Comparison of ENCODE assay signal across 13 cellular contexts in genomic region chr12:120258323-120258896, GRCh38. TPM values are rescaled to one million over a fixed set of nuclear protein-coding genes. Genes with fewer than 3 reads are reported as not detected.
DNase-seq lines count a peak whose midpoint lies in the region; ATAC-seq, FAIRE-seq and TF ChIP-seq lines count a peak whose summit lies in the region.
"Had no signal": no experiment of that assay in that cellular context is flagged by ENCODE, and none has a peak within 500 bp of the region (broad histone marks: within the 10 kb centered on the region; RNA-seq: fewer than 3 reads in every experiment).

No MANE protein-coding gene starts in this region.

- no peak for ATAC-seq in IMR-90 (ENCODE audit: low read depth)
- ATAC-seq in GM21737 (IDR thresholded peaks at IDR 0.05; ENCODE audit: unreplicated experiment) = no peak

- intact Hi-C loops in IMR-90 (cut with micrococcal nuclease) = no loop called here

- H3K56ac ChIP-seq in IMR-90 (ENCODE audit: extremely low read depth, insufficient read depth, low read length) = no peak overlapping the region
- H3K56ac ChIP-seq in H1 (replicated peaks; ENCODE audit: insufficient read length, low read depth, low read length) = no peak overlapping the region

- H3K79me1 ChIP-seq in IMR-90 (ENCODE audit: low read depth in 1 of 2, low read length in 2 of 2) = peaks cover 0 to 58% of the 10 kb centered on the region in 2 experiments; a peak in 2 of 4 replicates
- H3K79me1 ChIP-seq in H1 (ENCODE audit: low read depth, low read length) = peaks cover 22% of the 10 kb centered on the region

- POLR2A ChIA-PET in IMR-90 (lab: Charles Lee; ENCODE audit: unreplicated experiment) (interaction anchor here (1.0 kb wide), 1 partner anchor 9 kb away, joined by 5 read pairs; no protein-coding TSS in a partner anchor), H1 (lab: Charles Lee; ENCODE audit: partially characterized antibody) (interaction anchor here (0.8 to 88.3 kb wide), 3 partner anchors 9 to 44 kb away, joined by 3 to 4270 read pairs (median 4270); partner anchors contain the start of genes GCN1, PXN, RNU4-1 and RNU4-2)

- FAIRE-seq in H1 (lab: Jason Lieb, UNC) = no peak
- FAIRE-seq: endometrium had no signal

- H3K79me2 ChIP-seq in H1 (ENCODE audit: control insufficient read depth in 1 of 2, insufficient read depth in 2 of 2, low read length in 2 of 2) (peaks cover 19 to 81% of the 10 kb centered on the region in 2 experiments), osteoblast (ENCODE audit: insufficient read depth, low read length) (peaks cover 95% of the 10 kb centered on the region)

- H3K18ac ChIP-seq in IMR-90 (ENCODE audit: low read depth, low read length) = no peak overlapping the region
- no peak overlapping the region for H3K18ac ChIP-seq in H1 (ENCODE audit: extremely low read depth, low read length)

- H3K23ac ChIP-seq in IMR-90 (ENCODE audit: low read depth, low read length) = peak overlapping the region; percentile 80
- H3K23ac ChIP-seq in H1 (ENCODE audit: insufficient read length) = no peak overlapping the region

- H3K4me3 ChIP-seq in IMR-90 (ENCODE audit: insufficient read depth, low read depth, low read length) (no peak overlapping the region), H1 (ENCODE audit: extremely low read depth in 1 of 4, insufficient read depth in 2 of 4, low read depth in 3 of 4, low read length in 4 of 4) (no peak overlapping the region), osteoblast (ENCODE audit: insufficient read depth, low read length) (no peak overlapping the region)
- H3K4me3 ChIP-seq: SJCRH30 had no signal

- TF ChIP-seq CTCF in C4-2B (conservative IDR thresholded peaks at IDR 0.05) (no peak), IMR-90 (conservative IDR thresholded peaks at IDR 0.05; ENCODE audit: low read depth, low read length) (no peak), H1 (IDR thresholded peaks at IDR 0.05; ENCODE audit: control extremely low read depth in 1 of 3, insufficient read depth in 1 of 3, low read depth in 1 of 3, low read length in 3 of 3) (no peak), osteoblast (IDR thresholded peaks at IDR 0.05; ENCODE audit: extremely low read depth, low read depth, low read length) (no peak)

- H2BK20ac ChIP-seq in IMR-90 (ENCODE audit: low read depth, low read length) (no peak overlapping the region; the same call in 1 of the 2 replicates), H1 (ENCODE audit: low read length) (no peak overlapping the region)

- peak overlapping the region; percentile 83 for H2AK9ac ChIP-seq in IMR-90 (replicated peaks; ENCODE audit: low read depth, low read length, poor library complexity)

- H2AFZ ChIP-seq in IMR-90 (replicated peaks; ENCODE audit: low read length, poor library complexity) (no peak overlapping the region), H1 (ENCODE audit: low read length) (no peak overlapping the region), osteoblast (ENCODE audit: low read length) (no peak overlapping the region)

- dilution Hi-C loops in IMR-90 (cut with HindIII; ENCODE audit: low sequenced_read_pairs, unreplicated experiment) = no loop called here

- H4K20me1 ChIP-seq in IMR-90 (ENCODE audit: insufficient read depth, low read length) (peaks cover 81% of the 10 kb centered on the region), H1 (replicated peaks in 1 of 2; ENCODE audit: control insufficient read depth in 1 of 2, insufficient read depth in 2 of 2, low read length in 2 of 2) (peaks cover 8 to 13% of the 10 kb centered on the region in 2 experiments), osteoblast (ENCODE audit: insufficient read depth, low read length) (peaks cover 54% of the 10 kb centered on the region)

- WGBS in IMR-90 (ENCODE audit: extremely low coverage in 2 of 2, insufficient read length in 1 of 2), 2 experiments = 90% methylated on average over 2 of the region's 5 CpGs; no CpG with 5 or more reads in 1 of the 2 experiments
- WGBS in H1 (ENCODE audit: extremely low coverage in 1 of 2, insufficient coverage in 1 of 2, insufficient read length in 1 of 2, insufficient replicate concordance in 2 of 2, low coverage in 1 of 2, low lambda C conversion rate in 2 of 2, missing lambda C conversion rate in 1 of 2), 2 experiments = 91% methylated on average over 5 of the region's 5 CpGs; no CpG with 5 or more reads in 1 of the 2 experiments

- no peak overlapping the region for H4K5ac ChIP-seq in IMR-90 (ENCODE audit: low read depth, low read length)
- H4K5ac ChIP-seq in H1 (ENCODE audit: insufficient read length, low read depth, low read length) = no peak overlapping the region

- peak overlapping the region; percentile 28 for H2BK5ac ChIP-seq in IMR-90 (ENCODE audit: low read depth, low read length, poor library complexity, severe bottlenecking)
- H2BK5ac ChIP-seq in H1 (ENCODE audit: low read depth, low read length) = peak overlapping the region; percentile 83; the same call in 1 of the 2 replicates

- no peak for TF ChIP-seq POLR2A in IMR-90 (IDR thresholded peaks at IDR 0.05; ENCODE audit: low read depth, low read length)
- TF ChIP-seq POLR2A in H1 (IDR thresholded peaks at IDR 0.05; ENCODE audit: control extremely low read depth in 1 of 2, low read depth in 2 of 2, low read length in 2 of 2) = no peak

- H3K23me2 ChIP-seq in H1 (ENCODE audit: low read depth, low read length) = no peaks in the 10 kb centered on the region

- H3K4me1 ChIP-seq in IMR-90 (ENCODE audit: control insufficient read depth, insufficient read depth, low read length) (peaks cover 36% of the 10 kb centered on the region), H1 (replicated peaks in 1 of 4; ENCODE audit: control insufficient read depth in 3 of 4, insufficient read depth in 4 of 4, low read length in 3 of 4) (peaks cover 10 to 25% (median 17%) of the 10 kb centered on the region in 4 experiments), osteoblast (ENCODE audit: insufficient read depth, low read length) (peaks cover 55% of the 10 kb centered on the region)

- no TSS peak for BruUV-seq in IMR-90 (replicated peaks; lab: Mats Ljungman, UMichigan)

- H3K4me2 ChIP-seq in IMR-90 (ENCODE audit: low read depth, low read length) = no peak overlapping the region
- H3K4me2 ChIP-seq in H1 (ENCODE audit: insufficient read depth in 1 of 2, low read depth in 2 of 2, low read length in 2 of 2) = no peak overlapping the region; a peak in 1 of 4 replicates
- peak overlapping the region; percentile 54 for H3K4me2 ChIP-seq in osteoblast (ENCODE audit: insufficient read depth, low read length)

- H3K27me3 ChIP-seq in IMR-90 (ENCODE audit: control insufficient read depth, insufficient read depth, low read length) (no peaks in the 10 kb centered on the region), H1 (replicated peaks in 1 of 4; ENCODE audit: control insufficient read depth in 3 of 4, extremely low read depth in 1 of 4, insufficient read depth in 3 of 4, low read length in 3 of 4) (no peaks in the 10 kb centered on the region), osteoblast (ENCODE audit: insufficient read depth, low read length) (no peaks in the 10 kb centered on the region)
- H3K27me3 ChIP-seq: SJCRH30 had no signal

- H3K9ac ChIP-seq in IMR-90 (ENCODE audit: low read depth, low read length) = no peak overlapping the region
- H3K9ac ChIP-seq in H1 (replicated peaks in 1 of 4; ENCODE audit: extremely low read depth in 1 of 4, low read depth in 3 of 4, low read length in 3 of 4) = no peak overlapping the region

- peak overlapping the region in 1 of 2 experiments; percentile 2; a peak in 1 of 4 replicates for H4K8ac ChIP-seq in IMR-90 (ENCODE audit: low read depth in 2 of 2, low read length in 2 of 2)
- H4K8ac ChIP-seq in H1 (ENCODE audit: extremely low read depth, insufficient read depth, low read length) = peak overlapping the region; percentile 64; the same call in 1 of the 2 replicates

- H3K36me3 ChIP-seq in IMR-90 (ENCODE audit: control insufficient read depth, insufficient read depth, low read length) = peaks cover 12% of the 10 kb centered on the region
- no peaks in the 10 kb centered on the region for H3K36me3 ChIP-seq in H1 (ENCODE audit: control insufficient read depth in 2 of 4, insufficient read depth in 4 of 4, low read length in 3 of 4)
- peaks cover 15% of the 10 kb centered on the region for H3K36me3 ChIP-seq in osteoblast (ENCODE audit: insufficient read depth, low read length)

- H2BK12ac ChIP-seq in H1 (ENCODE audit: low read depth, low read length) = 0 out of 2 replicates have a peak overlapping the region, but pooled peaks have one; percentile 39

- H2BK15ac ChIP-seq in IMR-90 (ENCODE audit: low read depth, low read length) (no peak overlapping the region), H1 (ENCODE audit: low read length) (peak overlapping the region; percentile 61; the same call in 1 of the 2 replicates)

- DNase-seq in IMR-90 = no peak
- no peak for DNase-seq in H1 (ENCODE audit: low read depth in 1 of 2, low spot score in 2 of 2)
- DNase-seq in osteoblast (ENCODE audit: insufficient read length, low spot score, missing footprints) = no peak
- DNase-seq in mesenteric fat pad (ENCODE audit: low spot score) = no peak
- no peak for DNase-seq in superior temporal gyrus (ENCODE audit: extremely low spot score)
- no peak for DNase-seq in DMS114 treated with DMSO at 0.1 percent for 48 hours (lab: John Stamatoyannopoulos, UW; ENCODE audit: unreplicated experiment)
- DNase-seq: NCI-H446, SJCRH30 had no signal

- H2AK5ac ChIP-seq in IMR-90 (ENCODE audit: low read depth, low read length) = peak overlapping the region; percentile 71; the same call in 1 of the 2 replicates
- H2AK5ac ChIP-seq in H1 (ENCODE audit: low read depth, low read length) = no peak overlapping the region

- H2BK120ac ChIP-seq in IMR-90 (ENCODE audit: low read depth, low read length) (no peak overlapping the region), H1 (replicated peaks; ENCODE audit: low read depth, low read length) (no peak overlapping the region)

- no peak overlapping the region for H4K91ac ChIP-seq in IMR-90 (ENCODE audit: insufficient read depth, low read depth, low read length)
- no peak overlapping the region for H4K91ac ChIP-seq in H1 (replicated peaks; ENCODE audit: insufficient read length, low read length)

- CTCF ChIA-PET in IMR-90 (lab: Yijun Ruan, JAX) = interaction anchor here (1.1 to 2.4 kb wide), 3 partner anchors 12 to 30 kb away, joined by 4 to 12 read pairs (median 8); no protein-coding TSS in a partner anchor
- CTCF ChIA-PET in H1 (lab: Charles Lee; ENCODE audit: partially characterized antibody) = interaction anchor here (1.9 to 34.8 kb wide), 3 partner anchors 8 to 34 kb away, joined by 21 to 930 read pairs (median 741); partner anchors contain the start of gene PXN

- TF ChIP-seq RAD21 in IMR-90 (IDR thresholded peaks at IDR 0.05; ENCODE audit: low read length) = no peak
- no peak for TF ChIP-seq RAD21 in H1 (IDR thresholded peaks at IDR 0.05 in 1 of 2, conservative IDR thresholded peaks at IDR 0.05 in 1 of 2; ENCODE audit: low read depth in 2 of 2, low read length in 2 of 2)

- H3K27ac ChIP-seq in C4-2B (peak overlapping the region; percentile 71; the same call in 1 of the 2 replicates), IMR-90 (ENCODE audit: insufficient read depth, low read length) (peak overlapping the region; percentile 13; the same call in 1 of the 2 replicates), H1 (ENCODE audit: low read depth, low read length) (no peak overlapping the region), osteoblast (ENCODE audit: low read depth, low read length) (peak overlapping the region; percentile 87)
- H3K27ac ChIP-seq: SJCRH30 had no signal

- TF ChIP-seq EP300 in H1 (IDR thresholded peaks at IDR 0.05; ENCODE audit: borderline replicate concordance in 1 of 2, low read depth in 2 of 2, low read length in 2 of 2) = no peak

- H3K9me3 ChIP-seq in IMR-90 (ENCODE audit: control insufficient read depth, insufficient read depth, low read length) = no peaks in the 10 kb centered on the region
- H3K9me3 ChIP-seq in H1 (ENCODE audit: insufficient read depth in 2 of 2, low read depth in 1 of 2, low read length in 1 of 2) = no peaks in the 10 kb centered on the region
- H3K9me3 ChIP-seq in osteoblast (ENCODE audit: low read depth, low read length) = no peaks in the 10 kb centered on the region
- H3K9me3 ChIP-seq: SJCRH30 had no signal

- H3K9me1 ChIP-seq in IMR-90 (ENCODE audit: insufficient read depth, low read length) = peaks cover 47% of the 10 kb centered on the region

- in situ Hi-C loops in IMR-90 (cut with MboI; ENCODE audit: low sequenced_read_pairs) = no loop called here

- H3K14ac ChIP-seq in IMR-90 (replicated peaks; ENCODE audit: low read depth, low read length) (peak overlapping the region; percentile 80; the same call in 1 of the 2 replicates), H1 (ENCODE audit: insufficient read length) (no peak overlapping the region)

- peak overlapping the region; percentile 52 for H3K4ac ChIP-seq in IMR-90 (ENCODE audit: low read depth, low read length)
- no peak overlapping the region for H3K4ac ChIP-seq in H1 (replicated peaks; ENCODE audit: insufficient read length, low read depth, low read length)

RNA-seq across cellular contexts. Expression of gene PXN, which starts 7.1 kb away (rescaled TPM):
- total RNA-seq in IMR-90 (2012; rRNA removed) = 33.9 and 46.6 TPM in 2 replicates
- polyA plus RNA-seq in IMR-90 (2012; rRNA removed) = 134 and 139 TPM in 2 replicates
- 104 and 123 TPM in 2 replicates for polyA plus RNA-seq in IMR-90 (2012; cell fraction: cytosol; rRNA removed)
- polyA plus RNA-seq in IMR-90 (2012; cell fraction: nucleus; rRNA removed; ENCODE audit: low replicate concordance) = 210 and 333 TPM in 2 replicates
- total RNA-seq in H1 (2021; fragmentation: NEBNext Ultra II Directional; extraction: Animal tissue kit (Norgen Biotek cat#: 25700)) = 105 and 109 TPM in 2 replicates
- polyA plus RNA-seq in H1 (2011; rRNA removed) = 51.0 and 89.2 TPM in 2 replicates
- polyA plus RNA-seq in H1 (2011; cell fraction: cytosol; rRNA removed) = 29.0 TPM
- polyA plus RNA-seq in H1 (2011; cell fraction: nucleus; rRNA removed) = 80.4 TPM
- polyA plus RNA-seq in H1 (2012, experiment 1 of 2) = 58.2 to 73.1 TPM (median 70.3 TPM) in 4 replicates
- polyA plus RNA-seq in H1 (2012, experiment 2 of 2) = 83.1 TPM
- 88.7 TPM for polyA plus RNA-seq in H1 (2013, experiment 1 of 2)
- 91.0 TPM for polyA plus RNA-seq in H1 (2013, experiment 2 of 2)
- 45.0 and 62.0 TPM in 2 replicates for polyA minus RNA-seq in H1 (2011; rRNA and poly(A)+ RNA removed)
- 30.5 TPM for polyA minus RNA-seq in H1 (2011; cell fraction: cytosol; rRNA and poly(A)+ RNA removed)
- 33.2 TPM for polyA minus RNA-seq in H1 (2011; cell fraction: nucleus; rRNA and poly(A)+ RNA removed)
- 41.6 and 46.3 TPM in 2 replicates for total RNA-seq in osteoblast
- 123 TPM for total RNA-seq in mesenteric fat pad

RNA-seq across cellular contexts. Expression of gene RNU4-2, which starts 33.3 kb away (rescaled TPM):
- total RNA-seq in IMR-90 (2012; rRNA removed) (under 0.01 TPM in 2 replicates), osteoblast (under 0.01 TPM in 2 replicates), mesenteric fat pad (7,466 TPM)
- polyA plus RNA-seq in IMR-90 (2012; rRNA removed) (not detected in 2 replicates), H1 (2011; rRNA removed) (under 0.01 TPM in 2 replicates)
- not detected in 2 replicates for polyA plus RNA-seq in IMR-90 (2012; cell fraction: cytosol; rRNA removed)
- not detected in 2 replicates for polyA plus RNA-seq in IMR-90 (2012; cell fraction: nucleus; rRNA removed; ENCODE audit: low replicate concordance)
- 1,112 and 1,388 TPM in 2 replicates for total RNA-seq in H1 (2021; fragmentation: NEBNext Ultra II Directional; extraction: Animal tissue kit (Norgen Biotek cat#: 25700))
- under 0.01 TPM for polyA plus RNA-seq in H1 (2011; cell fraction: cytosol; rRNA removed)
- polyA plus RNA-seq in H1 (2011; cell fraction: nucleus; rRNA removed) = under 0.01 TPM
- polyA plus RNA-seq in H1 (2012, experiment 1 of 2) = 129 to 168 TPM in 2 of 4 replicates, not detected in the others
- not detected for polyA plus RNA-seq in H1 (2012, experiment 2 of 2)
- not detected for polyA plus RNA-seq in H1 (2013, experiment 1 of 2)
- not detected for polyA plus RNA-seq in H1 (2013, experiment 2 of 2)
- polyA minus RNA-seq in H1 (2011; rRNA and poly(A)+ RNA removed) = 15,221 and 27,096 TPM in 2 replicates
- 41,377 TPM for polyA minus RNA-seq in H1 (2011; cell fraction: cytosol; rRNA and poly(A)+ RNA removed)
- polyA minus RNA-seq in H1 (2011; cell fraction: nucleus; rRNA and poly(A)+ RNA removed) = under 0.01 TPM
- total RNA-seq: myocyte, SJCRH30 had no signal
- polyA plus RNA-seq: adipose tissue had no signal

RNA-seq across cellular contexts. Expression of gene RNU4-1, which starts 34.6 kb away (rescaled TPM):
- total RNA-seq in IMR-90 (2012; rRNA removed) (under 0.01 TPM in 2 replicates), osteoblast (under 0.01 TPM in 2 replicates), mesenteric fat pad (976 TPM)
- polyA plus RNA-seq in IMR-90 (2012; rRNA removed) (not detected in 2 replicates), H1 (2011; rRNA removed) (under 0.01 TPM in 2 replicates)
- not detected in 2 replicates for polyA plus RNA-seq in IMR-90 (2012; cell fraction: cytosol; rRNA removed)
- not detected in 2 replicates for polyA plus RNA-seq in IMR-90 (2012; cell fraction: nucleus; rRNA removed; ENCODE audit: low replicate concordance)
- total RNA-seq in H1 (2021; fragmentation: NEBNext Ultra II Directional; extraction: Animal tissue kit (Norgen Biotek cat#: 25700)) = 1,424 and 1,786 TPM in 2 replicates
- polyA plus RNA-seq in H1 (2011; cell fraction: cytosol; rRNA removed) = under 0.01 TPM
- polyA plus RNA-seq in H1 (2011; cell fraction: nucleus; rRNA removed) = under 0.01 TPM
- 269 to 479 TPM in 2 of 4 replicates, not detected in the others for polyA plus RNA-seq in H1 (2012, experiment 1 of 2)
- polyA plus RNA-seq in H1 (2012, experiment 2 of 2) = not detected
- not detected for polyA plus RNA-seq in H1 (2013, experiment 1 of 2)
- not detected for polyA plus RNA-seq in H1 (2013, experiment 2 of 2)
- 17,972 and 34,273 TPM in 2 replicates for polyA minus RNA-seq in H1 (2011; rRNA and poly(A)+ RNA removed)
- polyA minus RNA-seq in H1 (2011; cell fraction: cytosol; rRNA and poly(A)+ RNA removed) = 67,273 TPM
- polyA minus RNA-seq in H1 (2011; cell fraction: nucleus; rRNA and poly(A)+ RNA removed) = under 0.01 TPM
- total RNA-seq: myocyte had no signal
- polyA plus RNA-seq: adipose tissue had no signal

RNA-seq across cellular contexts. Expression of gene SIRT4, which starts 43.7 kb away (rescaled TPM):
- 0.83 and 2.0 TPM in 2 replicates for total RNA-seq in IMR-90 (2012; rRNA removed)
- polyA plus RNA-seq in IMR-90 (2012; rRNA removed) = 0.56 and 0.87 TPM in 2 replicates
- 0.99 and 1.2 TPM in 2 replicates for polyA plus RNA-seq in IMR-90 (2012; cell fraction: cytosol; rRNA removed)
- polyA plus RNA-seq in IMR-90 (2012; cell fraction: nucleus; rRNA removed; ENCODE audit: low replicate concordance) = 0.61 and 0.79 TPM in 2 replicates
- total RNA-seq in H1 (2021; fragmentation: NEBNext Ultra II Directional; extraction: Animal tissue kit (Norgen Biotek cat#: 25700)) = 2.3 and 4.1 TPM in 2 replicates
- 2.7 and 3.8 TPM in 2 replicates for polyA plus RNA-seq in H1 (2011; rRNA removed)
- polyA plus RNA-seq in H1 (2011; cell fraction: cytosol; rRNA removed) = 4.1 TPM
- polyA plus RNA-seq in H1 (2011; cell fraction: nucleus; rRNA removed) = 3.0 TPM
- 2.8 to 5.4 TPM (median 4.4 TPM) in 4 replicates for polyA plus RNA-seq in H1 (2012, experiment 1 of 2)
- polyA plus RNA-seq in H1 (2012, experiment 2 of 2) = 3.1 TPM
- polyA plus RNA-seq in H1 (2013, experiment 1 of 2) = 1.4 TPM
- 2.1 TPM for polyA plus RNA-seq in H1 (2013, experiment 2 of 2)
- polyA minus RNA-seq in H1 (2011; rRNA and poly(A)+ RNA removed) = 2.5 and 3.1 TPM in 2 replicates
- polyA minus RNA-seq in H1 (2011; cell fraction: cytosol; rRNA and poly(A)+ RNA removed) = 1.9 TPM
- polyA minus RNA-seq in H1 (2011; cell fraction: nucleus; rRNA and poly(A)+ RNA removed) = 1.4 TPM
- total RNA-seq in osteoblast = 1.1 and 1.2 TPM in 2 replicates
- total RNA-seq in mesenteric fat pad = 1.6 TPM

RNA-seq across cellular contexts. Expression of gene RPLP0, which starts 57.5 kb away (rescaled TPM):
- total RNA-seq in IMR-90 (2012; rRNA removed) (4,496 and 5,401 TPM in 2 replicates), osteoblast (2,042 and 2,075 TPM in 2 replicates), mesenteric fat pad (1,415 TPM)
- polyA plus RNA-seq in IMR-90 (2012; rRNA removed) (5,590 and 6,356 TPM in 2 replicates), H1 (2011; rRNA removed) (8,838 and 10,765 TPM in 2 replicates)
- polyA plus RNA-seq in IMR-90 (2012; cell fraction: cytosol; rRNA removed) = 2,244 and 4,987 TPM in 2 replicates
- 1,556 and 2,037 TPM in 2 replicates for polyA plus RNA-seq in IMR-90 (2012; cell fraction: nucleus; rRNA removed; ENCODE audit: low replicate concordance)
- 2,987 and 3,029 TPM in 2 replicates for total RNA-seq in H1 (2021; fragmentation: NEBNext Ultra II Directional; extraction: Animal tissue kit (Norgen Biotek cat#: 25700))
- 10,357 TPM for polyA plus RNA-seq in H1 (2011; cell fraction: cytosol; rRNA removed)
- polyA plus RNA-seq in H1 (2011; cell fraction: nucleus; rRNA removed) = 6,829 TPM
- 4,444 to 5,241 TPM (median 4,665 TPM) in 4 replicates for polyA plus RNA-seq in H1 (2012, experiment 1 of 2)
- polyA plus RNA-seq in H1 (2012, experiment 2 of 2) = 7,158 TPM
- polyA plus RNA-seq in H1 (2013, experiment 1 of 2) = 4,021 TPM
- 3,982 TPM for polyA plus RNA-seq in H1 (2013, experiment 2 of 2)
- 5,851 and 5,958 TPM in 2 replicates for polyA minus RNA-seq in H1 (2011; rRNA and poly(A)+ RNA removed)
- 2,113 TPM for polyA minus RNA-seq in H1 (2011; cell fraction: cytosol; rRNA and poly(A)+ RNA removed)
- polyA minus RNA-seq in H1 (2011; cell fraction: nucleus; rRNA and poly(A)+ RNA removed) = 1,976 TPM

Comparison
In these comparisons a context has a peak if more than half of its experiments do, and no peak if none do; other contexts are left out.
1. RNA of gene RNU4-2, which starts 33.3 kb away (total RNA-seq): 7,466 TPM in mesenteric fat pad (single experiment) and 1,112 to 1,388 TPM in H1; under 0.01 TPM in IMR-90 and under 0.01 TPM in osteoblast; every median in the first group is over 1,000 times any median in the second.
2. RNA of gene RNU4-1, which starts 34.6 kb away (total RNA-seq): 1,424 to 1,786 TPM in H1 and 976 TPM in mesenteric fat pad (single experiment); under 0.01 TPM in IMR-90 and under 0.01 TPM in osteoblast; every median in the first group is over 100 times any median in the second.